ENCODE assay signal across 17 cellular contexts in genomic region chr17:39763046-39763800, GRCh38. TPM values are rescaled to one million over a fixed set of nuclear protein-coding genes. Genes with fewer than 3 reads are reported as not detected.
A peak's percentile ranks its signal among the peaks of the same experiment; 100 is the strongest.
DNase-seq lines count a peak whose midpoint lies in the region; TF ChIP-seq lines count a peak whose summit lies in the region.
"Had no signal": no experiment of that assay in that cellular context is flagged by ENCODE, and none has a peak within 500 bp of the region (broad histone marks: within the 10 kb centered on the region; RNA-seq: fewer than 3 reads in every experiment).

No MANE protein-coding gene starts in this region.

- no peak overlapping the region for H3K4me2 ChIP-seq in neural progenitor cell

- H3K4me1 ChIP-seq in SJCRH30 (peaks cover 14% of the 10 kb centered on the region; the same call in 1 of the 2 replicates), endodermal cell (ENCODE audit: control insufficient read depth, insufficient read depth, low read length) (no peaks in the 10 kb centered on the region), neural progenitor cell (peaks cover 8% of the 10 kb centered on the region), ovary (ENCODE audit: insufficient read depth) (no peaks in the 10 kb centered on the region), breast epithelium (no peaks in the 10 kb centered on the region)
- H3K4me1 ChIP-seq: tibial artery had no signal

- H3K9me3 ChIP-seq in SJCRH30 (replicated peaks), result no peaks in the 10 kb centered on the region
- H3K9me3 ChIP-seq in endodermal cell (ENCODE audit: control insufficient read depth, low read length), result no peaks in the 10 kb centered on the region
- no peaks in the 10 kb centered on the region for H3K9me3 ChIP-seq in neural progenitor cell (ENCODE audit: low read depth)
- H3K9me3 ChIP-seq in ovary, result no peaks in the 10 kb centered on the region
- H3K9me3 ChIP-seq in breast epithelium, result no peaks in the 10 kb centered on the region
- H3K9me3 ChIP-seq: heart left ventricle, neutrophil, tibial artery had no signal

- H3K9ac ChIP-seq in endodermal cell (ENCODE audit: extremely low read depth, low read length, poor library complexity, severe bottlenecking), result no peak overlapping the region
- no peak overlapping the region for H3K9ac ChIP-seq in neural progenitor cell

- no peak overlapping the region for H2AFZ ChIP-seq in neural progenitor cell (replicated peaks)

- TF ChIP-seq POLR2A in ovary (IDR thresholded peaks at IDR 0.05), result no peak
- TF ChIP-seq POLR2A in breast epithelium (IDR thresholded peaks at IDR 0.05), result no peak

- H3F3A ChIP-seq in neural progenitor cell (ENCODE audit: low read depth), result no peaks in the 10 kb centered on the region

- H3K27ac Mint-ChIP-seq in endodermal cell (no peak overlapping the region), neural progenitor cell (peak overlapping the region; percentile 69)

- DNase-seq in activated CD8-positive, alpha-beta memory T cell treated with anti-CD3 and anti-CD28 coated beads for 24 hours, result peak; percentile 11
- no peak for DNase-seq in activated CD8-positive, alpha-beta memory T cell treated with anti-CD3 and anti-CD28 coated beads, Interleukin-2, amount 50 U/mL, for 48 hours
- DNase-seq in SJCRH30, result no peak
- peak; percentile 11 for DNase-seq in endodermal cell
- DNase-seq in neural progenitor cell (ENCODE audit: low spot score), result no peak
- no peak for DNase-seq in ovary
- DNase-seq in breast epithelium (ENCODE audit: low spot score in 2 of 2), result no peak
- no peak for DNase-seq in GM10266 (ENCODE audit: extremely low spot score)
- DNase-seq: activated CD4-positive, alpha-beta T cell treated with anti-CD3 and anti-CD28 coated beads for 1 hour; activated effector memory CD4-positive, alpha-beta T cell treated with Interleukin-2 at 50 U/mL for 16 hours; heart left ventricle; left ventricle myocardium superior; NCI-H345; OCI-M1; T-helper 1 cell; tibial artery had no signal

- TF ChIP-seq EP300 in ovary (IDR thresholded peaks at IDR 0.05), result no peak

- H3K4me3 ChIP-seq in SJCRH30, result no peak overlapping the region
- H3K4me3 ChIP-seq in endodermal cell (ENCODE audit: low read length), result no peak overlapping the region
- H3K4me3 ChIP-seq in neural progenitor cell, result no peak overlapping the region
- H3K4me3 ChIP-seq in ovary, result no peak overlapping the region
- no peak overlapping the region for H3K4me3 ChIP-seq in breast epithelium
- H3K4me3 ChIP-seq: heart left ventricle, tibial artery had no signal

- H3K27me3 Mint-ChIP-seq in endodermal cell (ENCODE audit: insufficient read depth), result peaks cover 13% of the 10 kb centered on the region
- H3K27me3 Mint-ChIP-seq in neural progenitor cell (ENCODE audit: insufficient read depth, low read depth), result peaks cover 16% of the 10 kb centered on the region

- no peak for TF ChIP-seq CTCF in endodermal cell (conservative IDR thresholded peaks at IDR 0.05)
- no peak for TF ChIP-seq CTCF in neural progenitor cell (IDR thresholded peaks at IDR 0.05)
- TF ChIP-seq CTCF in ovary (IDR thresholded peaks at IDR 0.05), result no peak
- TF ChIP-seq CTCF in breast epithelium (IDR thresholded peaks at IDR 0.05), result no peak
- no peak for TF ChIP-seq CTCF in GM10266 (IDR thresholded peaks at IDR 0.05; ENCODE audit: control insufficient read depth, insufficient read depth, low read depth, missing control alignments)

- no peaks in the 10 kb centered on the region for H4K20me1 ChIP-seq in neural progenitor cell (ENCODE audit: low read depth)

- H3K9me3 Mint-ChIP-seq in endodermal cell (no peaks in the 10 kb centered on the region), neural progenitor cell (no peaks in the 10 kb centered on the region)

- H3K4me1 Mint-ChIP-seq in endodermal cell (peaks cover 8% of the 10 kb centered on the region), neural progenitor cell (peaks cover 5% of the 10 kb centered on the region)

- H3K36me3 ChIP-seq in SJCRH30 (no peaks in the 10 kb centered on the region), endodermal cell (ENCODE audit: control insufficient read depth, insufficient read depth, low read length) (no peaks in the 10 kb centered on the region), neural progenitor cell (no peaks in the 10 kb centered on the region), ovary (no peaks in the 10 kb centered on the region), breast epithelium (no peaks in the 10 kb centered on the region)
- H3K36me3 ChIP-seq: heart left ventricle, neutrophil, tibial artery had no signal

- peak overlapping the region; percentile 2; the same call in 1 of the 2 replicates for H3K27ac ChIP-seq in SJCRH30
- no peak overlapping the region for H3K27ac ChIP-seq in endodermal cell (ENCODE audit: low read depth, low read length)
- H3K27ac ChIP-seq in neural progenitor cell, result no peak overlapping the region
- H3K27ac ChIP-seq in ovary, result no peak overlapping the region
- H3K27ac ChIP-seq in breast epithelium, result no peak overlapping the region
- H3K27ac ChIP-seq: heart left ventricle, neutrophil, tibial artery had no signal

- no peaks in the 10 kb centered on the region for H3K36me3 Mint-ChIP-seq in endodermal cell (ENCODE audit: low read depth)
- H3K36me3 Mint-ChIP-seq in neural progenitor cell, result no peaks in the 10 kb centered on the region

- intact Hi-C loops in ovary (cut with DNase I) (no loop called here), breast epithelium (cut with DNase I; ENCODE audit: low total_unique reads) (no loop called here)

- H3K4me3 Mint-ChIP-seq in endodermal cell (no peak overlapping the region), neural progenitor cell (no peak overlapping the region)

- H3K27me3 ChIP-seq in SJCRH30, result no peaks in the 10 kb centered on the region; the same call in 1 of the 2 replicates
- H3K27me3 ChIP-seq in endodermal cell (ENCODE audit: control insufficient read depth, insufficient read depth, low read length, poor library complexity, severe bottlenecking), result peaks cover 1% of the 10 kb centered on the region
- no peaks in the 10 kb centered on the region for H3K27me3 ChIP-seq in neural progenitor cell
- H3K27me3 ChIP-seq in ovary, result no peaks in the 10 kb centered on the region
- no peaks in the 10 kb centered on the region for H3K27me3 ChIP-seq in breast epithelium

- 93% methylated on average over 5 of the region's 5 CpGs for WGBS in endodermal cell (ENCODE audit: insufficient coverage in 1 of 2, insufficient read length in 1 of 2), 2 experiments
- WGBS in ovary, 3 donors, result 6 to 14% (median 13%) methylated on average over 5 of the region's 5 CpGs

- no peaks in the 10 kb centered on the region for H3K79me2 ChIP-seq in neural progenitor cell (ENCODE audit: low read depth)

RNA-seq across cellular contexts. Expression of gene GRB7, which starts 25.5 kb away (rescaled TPM):
- not detected in 2 replicates for total RNA-seq in SJCRH30 (2014; rRNA removed; shearing (Covaris generic))
- total RNA-seq in endodermal cell (10 to 100 TPM; 54.6 to 73.9 TPM), neural progenitor cell (ENCODE audit: low replicate concordance) (6.0 and 8.0 TPM in 2 replicates), ovary (10 to 100 TPM in 1 of 7 donors, 1 to 10 TPM in 5, under 1 TPM in 1; 0.51 to 63.0 (median 2.7) TPM), breast epithelium (10 to 100 TPM in 2 of 3 donors, not detected in 1; 27.9 to 69.2 TPM)
- 6.1 TPM for polyA plus RNA-seq in endodermal cell (2013, experiment 1 of 2)
- 4.4 TPM for polyA plus RNA-seq in endodermal cell (2013, experiment 2 of 2)
- polyA plus RNA-seq in ovary, result 1 to 10 TPM in 1 of 2 donors, under 1 TPM in 1; 0.23 to 1.8 TPM

RNA-seq across cellular contexts. Expression of gene MIEN1, which starts 32.9 kb away (rescaled TPM):
- 23.6 and 25.8 TPM in 2 replicates for total RNA-seq in SJCRH30 (2014; rRNA removed; shearing (Covaris generic))
- total RNA-seq in endodermal cell, result 10 to 100 TPM; 42.6 to 57.0 TPM
- polyA plus RNA-seq in endodermal cell (2013, experiment 1 of 2), result 57.8 TPM
- polyA plus RNA-seq in endodermal cell (2013, experiment 2 of 2), result 57.7 TPM
- 20.1 and 27.6 TPM in 2 replicates for total RNA-seq in neural progenitor cell (ENCODE audit: low replicate concordance)
- total RNA-seq in ovary, result 10 to 100 TPM; 20.2 to 51.4 (median 23.4) TPM
- 10 to 100 TPM; 33.0 to 64.9 TPM for polyA plus RNA-seq in ovary
- total RNA-seq in breast epithelium, result 10 to 100 TPM; 50.7 to 68.2 (median 61.6) TPM

Comparison
In these comparisons a context has a peak if more than half of its experiments do, and no peak if none do; other contexts are left out.
1. DNase-seq: peak in activated CD8-positive, alpha-beta memory T cell treated with anti-CD3 and anti-CD28 coated beads for 24 hours (single experiment) and endodermal cell (single experiment); none in activated CD8-positive, alpha-beta memory T cell treated with anti-CD3 and anti-CD28 coated beads, Interleukin-2, amount 50 U/mL, for 48 hours (single experiment), SJCRH30 (0 of 2), neural progenitor cell (single experiment), ovary (0 of 5), breast epithelium (0 of 2) and GM10266 (single experiment).